In the genomic region with DNA sequence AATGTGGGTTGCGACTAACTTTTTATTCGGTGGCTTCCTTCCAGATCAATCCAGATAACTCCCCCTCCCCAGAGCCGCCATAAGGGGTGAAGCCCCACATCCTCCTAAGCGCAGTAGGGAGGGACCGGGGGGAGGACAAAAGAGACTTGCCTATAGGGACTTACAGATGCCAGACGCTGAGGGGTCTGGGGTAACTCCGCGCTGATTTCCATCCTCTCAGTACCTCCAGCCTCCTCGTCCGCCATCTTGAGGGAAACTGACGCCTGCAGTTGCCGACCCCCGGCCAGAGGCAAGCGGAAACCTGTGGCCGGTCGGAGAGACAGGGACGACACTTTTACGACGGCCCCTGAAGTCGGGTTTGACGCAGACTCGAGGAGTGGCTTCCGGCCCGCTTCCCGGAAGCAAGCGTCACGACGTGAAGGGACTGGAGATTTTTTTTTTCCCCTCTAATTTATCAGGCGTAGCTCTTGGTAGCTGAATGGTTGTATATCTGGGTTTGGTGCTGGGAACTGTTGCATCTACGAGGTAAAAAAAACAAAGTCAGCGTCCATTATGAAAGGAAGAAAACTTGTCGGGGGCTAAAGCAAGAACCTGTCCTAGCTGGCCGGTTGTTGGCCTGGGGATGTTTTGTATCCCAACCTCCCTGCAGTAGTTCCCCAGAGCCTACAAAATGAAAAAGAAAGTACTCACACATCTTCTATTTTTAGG, we compare ENCODE assay signal across 8 cellular contexts. TPM values are rescaled to one million over a fixed set of nuclear protein-coding genes. Genes with fewer than 3 reads are reported as not detected.
DNase-seq lines count a peak whose midpoint lies in the region; ATAC-seq and TF ChIP-seq lines count a peak whose summit lies in the region.

A gene (minus strand): TSS at position 261 of the 708 bp plus-strand sequence. CDS start 16 bp downstream, at position 245.

- H3K36me3 Mint-ChIP-seq in activated T-cell treated with anti-CD3 and anti-CD28 coated beads, Interleukin-2, amount 50 U/mL, for 4 hours (ENCODE audit: insufficient read depth), result peaks cover 16% of the 10 kb centered on the region

- H3K9me3 Mint-ChIP-seq in activated T-cell treated with anti-CD3 and anti-CD28 coated beads, Interleukin-2, amount 50 U/mL, for 4 hours, result no peaks in the 10 kb centered on the region

- DNase-seq in DMS114 treated with DMSO at 0.1 percent for 48 hours (lab: John Stamatoyannopoulos, UW; ENCODE audit: unreplicated experiment) (peak; percentile 89), KBM-7 (peak; percentile 91), Peyer's patch (peak; percentile 87 to 96 (median 92))
- peak; percentile 84 for DNase-seq in activated T-cell treated with anti-CD3 and anti-CD28 coated beads, Interleukin-2, amount 50 U/mL, for 4 hours
- DNase-seq in stimulated activated CD8-positive, alpha-beta memory T cell treated with anti-CD3 and anti-CD28 coated beads, Interleukin-4, amount 100 ng/mL, for 48 hours, result peak; percentile 93

- H3K9ac ChIP-seq in mucosa of rectum (ENCODE audit: low read depth in 1 of 2, low read length in 2 of 2), result peak within 1 kb of the TSS; percentile 89 to 92

- H3K27ac ChIP-seq in Peyer's patch (peak within 1 kb of the TSS; percentile 82 to 91 (median 84)), esophagus (ENCODE audit: low read depth in 2 of 2, low read length in 1 of 2) (peak within 1 kb of the TSS; percentile 90 to 92), mucosa of rectum (ENCODE audit: low read depth in 2 of 2, low read length in 2 of 2) (peak within 1 kb of the TSS; percentile 93)

- H3K4me3 ChIP-seq in Peyer's patch (peak within 1 kb of the TSS; percentile 66 to 88 (median 76)), esophagus (ENCODE audit: low read depth in 1 of 2, low read length in 2 of 2) (peak within 1 kb of the TSS; percentile 76 to 86), mucosa of rectum (ENCODE audit: low read length in 2 of 2) (peak within 1 kb of the TSS; percentile 98 to 99)

- in situ Hi-C loops in KBM-7 (cut with MboI; ENCODE audit: low pct_unique_long_range_greater_than_20kb, low sequenced_read_pairs), result no loop called here

- peaks cover 51% of the 10 kb centered on the region for H3K4me1 Mint-ChIP-seq in activated T-cell treated with anti-CD3 and anti-CD28 coated beads, Interleukin-2, amount 50 U/mL, for 4 hours (ENCODE audit: low read depth)

- H3K36me3 ChIP-seq in Peyer's patch (no peaks in the 10 kb centered on the region), esophagus (ENCODE audit: control insufficient read depth in 2 of 2, insufficient read depth in 2 of 2, low read length in 1 of 2) (no peaks in the 10 kb centered on the region), mucosa of rectum (ENCODE audit: control insufficient read depth in 2 of 2, insufficient read depth in 2 of 2, low read length in 2 of 2) (peaks cover under 1 to 4% of the 10 kb centered on the region in 2 donors)

- H3K4me3 Mint-ChIP-seq in activated T-cell treated with anti-CD3 and anti-CD28 coated beads, Interleukin-2, amount 50 U/mL, for 4 hours, result peak within 1 kb of the TSS; percentile 97

- H3K27me3 ChIP-seq in Peyer's patch (no peaks in the 10 kb centered on the region), esophagus (ENCODE audit: control insufficient read depth in 1 of 2, insufficient read depth in 2 of 2, low read length in 2 of 2) (no peaks in the 10 kb centered on the region), mucosa of rectum (ENCODE audit: control insufficient read depth in 2 of 2, insufficient read depth in 2 of 2, low read length in 2 of 2) (no peaks in the 10 kb centered on the region)

- TF ChIP-seq POLR2A in Peyer's patch (IDR thresholded peaks at IDR 0.05), result peak in 1 of 2 donors; percentile 66

- H3K4me1 ChIP-seq in Peyer's patch (peaks cover 4 to 19% (median 7%) of the 10 kb centered on the region in 4 donors), esophagus (ENCODE audit: control insufficient read depth in 2 of 2, insufficient read depth in 2 of 2, low read length in 1 of 2) (no peaks in the 10 kb centered on the region), mucosa of rectum (ENCODE audit: control insufficient read depth in 2 of 2, insufficient read depth in 2 of 2, low read length in 2 of 2) (peaks cover 9 to 14% of the 10 kb centered on the region in 2 donors)

- peak; percentile 89 for ATAC-seq in GM21619 (IDR thresholded peaks at IDR 0.05; ENCODE audit: unreplicated experiment)
- peak; percentile 95 to 96 for ATAC-seq in activated T-cell treated with anti-CD3 and anti-CD28 coated beads, Interleukin-2, amount 50 U/mL, for 4 hours

- H3K9me3 ChIP-seq in Peyer's patch (no peaks in the 10 kb centered on the region), esophagus (ENCODE audit: control insufficient read depth in 2 of 2, insufficient read depth in 1 of 2, low read depth in 1 of 2, low read length in 1 of 2) (no peaks in the 10 kb centered on the region), mucosa of rectum (ENCODE audit: control insufficient read depth in 2 of 2, low read length in 2 of 2) (no peaks in the 10 kb centered on the region)

- H3K27me3 Mint-ChIP-seq in activated T-cell treated with anti-CD3 and anti-CD28 coated beads, Interleukin-2, amount 50 U/mL, for 4 hours (ENCODE audit: low read depth), result peaks cover 5% of the 10 kb centered on the region

- 0% methylated on average over 33 of the region's 33 CpGs for whole genome bisulfite sequencing in esophagus, 2 donors

- no peak for TF ChIP-seq CTCF in Peyer's patch (IDR thresholded peaks at IDR 0.05)

RNA-seq across cellular contexts. Expression of the gene that starts here (rescaled TPM):
- 10 to 100 TPM; 23.8 to 56.9 (median 34.0) TPM for total RNA-seq in Peyer's patch
- total RNA-seq in activated T-cell treated with anti-CD3 and anti-CD28 coated beads, Interleukin-2, amount 50 U/mL, for 4 hours, result 10 to 100 TPM; 23.5 to 27.8 (median 24.8) TPM
- 1 to 10 TPM; 2.3 to 2.7 TPM for polyA plus RNA-seq in esophagus

Comparison
In these comparisons a context has a peak if more than half of its experiments do, and no peak if none do; other contexts are left out.
1. Peak in every context shown above with its lines: DNase-seq, ATAC-seq, H3K4me3 ChIP-seq and H3K27ac ChIP-seq.